Comparison of ENCODE assay signal across 1 cellular context in the genomic region with DNA sequence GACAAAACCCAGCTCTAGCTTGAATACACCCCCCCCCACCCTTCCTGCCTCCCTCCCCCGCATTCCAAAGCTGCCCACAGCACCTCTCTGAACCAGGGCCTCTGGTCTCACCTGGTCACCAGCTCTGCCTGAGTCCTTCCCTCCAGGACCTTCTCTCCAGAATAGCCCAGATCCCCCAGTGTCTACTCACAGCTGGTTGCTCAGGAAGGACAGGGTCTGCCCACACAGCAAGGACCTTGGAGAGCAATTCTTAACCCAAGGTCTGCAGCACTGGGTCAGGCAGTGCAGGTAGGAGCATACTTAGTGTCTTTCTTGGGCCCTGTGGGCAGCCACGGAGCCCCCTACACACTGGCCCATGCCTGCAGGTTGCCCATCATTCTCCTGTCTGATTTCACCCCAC.
TF ChIP-seq lines count a peak whose summit lies in the region.

No MANE protein-coding gene starts in this region.

TF ChIP-seq in GM12878, 131 proteins besides CTCF, POLR2A, EP300 and RAD21 (continued from another document):
- no peak for TF ChIP-seq SPI1 (IDR thresholded peaks at IDR 0.05; ENCODE audit: borderline replicate concordance, insufficient read depth, low read depth, low read length)
